In the genomic region with DNA sequence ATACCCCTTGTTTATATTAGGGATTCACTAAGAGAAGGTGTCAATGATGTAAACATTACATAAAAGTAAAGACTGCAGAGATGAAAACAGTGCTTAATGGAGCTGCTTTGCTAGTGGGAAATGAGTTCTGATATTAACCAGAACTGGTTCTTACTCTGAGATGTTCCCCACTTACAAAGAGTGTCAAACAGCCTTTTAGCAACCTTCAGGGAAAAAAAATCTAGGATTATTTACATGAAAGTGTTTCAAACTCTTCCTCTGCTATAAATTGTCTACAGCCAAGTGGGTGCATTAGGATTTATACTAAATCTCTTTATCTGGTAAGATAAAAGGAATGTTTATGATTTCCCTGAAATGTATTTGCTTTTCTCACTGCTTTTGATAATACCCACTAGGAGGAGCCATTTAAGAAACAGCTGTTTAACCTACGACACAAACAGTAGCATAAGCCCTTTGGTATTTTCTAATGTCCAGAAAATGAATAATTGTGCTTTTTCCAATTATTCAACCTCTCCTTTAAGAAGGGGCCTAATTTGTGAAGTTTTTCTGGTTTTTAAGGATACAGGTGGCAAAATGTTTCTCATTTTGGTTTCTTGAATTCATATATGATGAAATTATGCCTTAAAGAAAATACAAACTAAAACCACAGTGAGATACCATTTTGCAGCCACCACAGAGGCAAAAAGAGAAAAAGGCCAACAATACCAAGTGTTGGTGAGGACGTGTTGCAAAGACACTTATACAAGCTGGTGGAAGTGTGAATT, we compare ENCODE assay signal across 9 cellular contexts.
DNase-seq lines count a peak whose midpoint lies in the region; ATAC-seq and TF ChIP-seq lines count a peak whose summit lies in the region.
"Had no signal": no experiment of that assay in that cellular context is flagged by ENCODE, and none has a peak within 500 bp of the region (broad histone marks: within the 10 kb centered on the region; RNA-seq: fewer than 3 reads in every experiment).

No MANE protein-coding gene starts in this region.

- in situ Hi-C loops in ACHN (cut with HindIII; ENCODE audit: low pct_ligation_motif_present, low pct_unique_long_range_greater_than_20kb, low sequenced_read_pairs), result no loop called here
- in situ Hi-C loops in GM13977 (cut with MboI; ENCODE audit: low pct_unique_long_range_greater_than_20kb, low sequenced_read_pairs, unreplicated experiment), result no loop called here

- no peaks in the 10 kb centered on the region for H3F3A ChIP-seq in SU-DHL-6 (ENCODE audit: insufficient read depth)

- H3K4me2 ChIP-seq in SU-DHL-6 (ENCODE audit: low read depth, low read length, poor library complexity, severe bottlenecking), result no peak overlapping the region

- H3K9me3 ChIP-seq in SU-DHL-6 (ENCODE audit: insufficient read depth, low read length), result no peaks in the 10 kb centered on the region

- H3K27me3 ChIP-seq in SU-DHL-6 (ENCODE audit: low read length), result no peaks in the 10 kb centered on the region

- H3K79me2 ChIP-seq in SU-DHL-6 (ENCODE audit: insufficient read depth, low read length), result no peaks in the 10 kb centered on the region

- no peak overlapping the region for H3K9ac ChIP-seq in SU-DHL-6 (ENCODE audit: low read length)

- H3K27ac ChIP-seq in SU-DHL-6 (ENCODE audit: low read depth, low read length), result no peak overlapping the region

- H4K20me1 ChIP-seq in SU-DHL-6 (ENCODE audit: low read depth, low read length), result no peaks in the 10 kb centered on the region

- DNase-seq in ACHN (peak; percentile 12), GM13977 (ENCODE audit: low spot score) (no peak), kidney tubule cell (ENCODE audit: low spot score) (peak; percentile 9), H4 (ENCODE audit: low spot score) (no peak), NCI-H2081 treated with DMSO at 0.1 percent for 48 hours (lab: John Stamatoyannopoulos, UW) (no peak)
- no peak for DNase-seq in stimulated activated CD4-positive, alpha-beta T cell treated with anti-CD3 and anti-CD28 coated beads, Interleukin-1b, Interleukin-23, amount 100 ng/mL, for 48 hours
- DNase-seq: DMS79 treated with DMSO at 0.1 percent for 48 hours had no signal

- no peak overlapping the region for H3K4me3 ChIP-seq in SU-DHL-6 (ENCODE audit: insufficient read depth, low read length, poor library complexity, severe bottlenecking)

- H3K36me3 ChIP-seq in SU-DHL-6 (ENCODE audit: low read length), result no peaks in the 10 kb centered on the region

- TF ChIP-seq CTCF in GM13977 (IDR thresholded peaks at IDR 0.05; ENCODE audit: extremely low read depth, insufficient read depth, missing control alignments), result peak; percentile 33
- peak; percentile 11 for TF ChIP-seq CTCF in SU-DHL-6 (IDR thresholded peaks at IDR 0.05; ENCODE audit: insufficient read depth, low read length, poor library complexity, severe bottlenecking)

- H3K9me2 ChIP-seq in SU-DHL-6 (replicated peaks; ENCODE audit: insufficient read depth, low read length), result no peaks in the 10 kb centered on the region

- ATAC-seq in HG02623 (IDR thresholded peaks at IDR 0.05; ENCODE audit: unreplicated experiment), result no peak

- no peak overlapping the region for H2AFZ ChIP-seq in SU-DHL-6 (ENCODE audit: low read depth, low read length, severe bottlenecking)

Comparison
In these comparisons a context has a peak if more than half of its experiments do, and no peak if none do; other contexts are left out.
1. DNase-seq: peak in ACHN (single experiment) and kidney tubule cell (single experiment); none in GM13977 (single experiment), H4 (single experiment), stimulated activated CD4-positive, alpha-beta T cell treated with anti-CD3 and anti-CD28 coated beads, Interleukin-1b, Interleukin-23, amount 100 ng/mL, for 48 hours (single experiment) and NCI-H2081 treated with DMSO at 0.1 percent for 48 hours (single experiment).